15 cellular contexts compared by ENCODE assay signal in the genomic region with DNA sequence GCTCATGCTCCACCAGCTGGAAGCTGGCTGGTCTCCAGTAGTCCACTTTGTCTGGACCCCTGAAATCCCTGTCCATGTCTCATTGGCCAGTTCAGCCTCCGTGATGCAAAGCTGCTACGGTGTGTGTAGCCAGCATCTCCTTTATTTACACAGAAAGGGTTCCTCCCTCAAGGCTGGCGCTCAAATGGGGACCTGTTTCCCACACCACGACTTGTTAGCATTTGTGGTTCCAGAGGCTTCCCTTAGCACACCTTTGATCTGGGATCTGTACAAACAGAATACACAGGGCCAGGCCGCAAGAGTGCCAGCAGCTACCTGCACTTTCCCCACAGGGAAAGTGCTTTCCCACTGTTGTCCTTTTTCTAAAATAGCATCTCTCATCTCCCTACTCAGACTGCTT. TPM values are rescaled to one million over a fixed set of nuclear protein-coding genes. Genes with fewer than 3 reads are reported as not detected.
DNase-seq lines count a peak whose midpoint lies in the region; ATAC-seq, FAIRE-seq and TF ChIP-seq lines count a peak whose summit lies in the region.
"Had no signal": no experiment of that assay in that cellular context is flagged by ENCODE, and none has a peak within 500 bp of the region (broad histone marks: within the 10 kb centered on the region; RNA-seq: fewer than 3 reads in every experiment).

No MANE protein-coding gene starts in this region.

- TF ChIP-seq CTCF in HepG2 (CRISPR knock-in tag; IDR thresholded peaks at IDR 0.05) (no peak), thoracic aorta (IDR thresholded peaks at IDR 0.05) (no peak)

- H3K4me2 ChIP-seq in HepG2 (ENCODE audit: low read depth, low read length), result peak overlapping the region; percentile 74

- H3K9ac ChIP-seq in HepG2 (ENCODE audit: insufficient read depth, low read depth, low read length), result no peak overlapping the region

- no peaks in the 10 kb centered on the region for H3K27me3 Mint-ChIP-seq in activated naive CD4-positive, alpha-beta T cell treated with anti-CD3 and anti-CD28 coated beads, Interleukin-2, amount 50 U/mL, for 24 hours
- H3K27me3 Mint-ChIP-seq in activated CD8-positive, alpha-beta T cell treated with anti-CD3 and anti-CD28 coated beads, Interleukin-2, amount 10 ng/mL, durations not matched to agents 7 days and 5 days (ENCODE audit: low read depth), result no peaks in the 10 kb centered on the region

- POLR2A ChIA-PET in activated CD8-positive, alpha-beta T cell treated with anti-CD3 and anti-CD28 coated beads, Interleukin-2, amount 10 ng/mL, durations not matched to agents 7 days and 5 days (lab: Charles Lee), result interaction anchor here (0.7 to 1.1 kb wide), 2 partner anchors 85 to 144 kb away, joined by 3 read pairs; a partner anchor contains a TSS
- POLR2A ChIA-PET in HepG2 (lab: Yijun Ruan, JAX), result no interaction called here

- BruUV-seq in HepG2 (replicated peaks; lab: Mats Ljungman, UMichigan), result no TSS peak

- H4K20me1 ChIP-seq in HepG2 (ENCODE audit: insufficient read depth, low read length), result no peaks in the 10 kb centered on the region

- CTCF ChIA-PET in activated CD8-positive, alpha-beta T cell treated with anti-CD3 and anti-CD28 coated beads, Interleukin-2, amount 10 ng/mL, durations not matched to agents 7 days and 5 days (lab: Charles Lee), result interaction anchor here (0.7 to 2.8 kb wide), 6 partner anchors 38 to 144 kb away, joined by 3 to 39 read pairs (median 4); a partner anchor contains a TSS
- CTCF ChIA-PET in HepG2 (lab: Yijun Ruan, JAX; ENCODE audit: low intra/inter-chr PET ratio, low total read pairs), result interaction anchor here (3.2 to 3.4 kb wide), 2 partner anchors 89 to 143 kb away, joined by 13 to 80 read pairs; no protein-coding TSS in a partner anchor

- no peak for TF ChIP-seq RAD21 in HepG2 (CRISPR knock-in tag; IDR thresholded peaks at IDR 0.05)

- peak overlapping the region; percentile 19 for H3K4me3 Mint-ChIP-seq in activated naive CD4-positive, alpha-beta T cell treated with anti-CD3 and anti-CD28 coated beads, Interleukin-2, amount 50 U/mL, for 24 hours
- peak overlapping the region; percentile 32 for H3K4me3 Mint-ChIP-seq in activated CD8-positive, alpha-beta T cell treated with anti-CD3 and anti-CD28 coated beads, Interleukin-2, amount 10 ng/mL, durations not matched to agents 7 days and 5 days
- H3K4me3 Mint-ChIP-seq: endodermal cell had no signal

- no peak for TF ChIP-seq POLR2A in HepG2 (IDR thresholded peaks at IDR 0.05; ENCODE audit: insufficient read depth in 1 of 2, low read depth in 2 of 2, low read length in 2 of 2)

- no peaks in the 10 kb centered on the region for H3K27me3 ChIP-seq in HepG2 (ENCODE audit: control insufficient read depth in 1 of 2, insufficient read depth in 2 of 2, low read length in 2 of 2)
- H3K27me3 ChIP-seq in thoracic aorta (replicated peaks; ENCODE audit: insufficient read depth), result no peaks in the 10 kb centered on the region
- H3K27me3 ChIP-seq: brain microvascular endothelial cell had no signal

- no peaks in the 10 kb centered on the region for H3K9me3 Mint-ChIP-seq in activated naive CD4-positive, alpha-beta T cell treated with anti-CD3 and anti-CD28 coated beads, Interleukin-2, amount 50 U/mL, for 24 hours
- no peaks in the 10 kb centered on the region for H3K9me3 Mint-ChIP-seq in activated CD8-positive, alpha-beta T cell treated with anti-CD3 and anti-CD28 coated beads, Interleukin-2, amount 10 ng/mL, durations not matched to agents 7 days and 5 days (ENCODE audit: insufficient read depth)

- H3K9me3 ChIP-seq in HepG2 (ENCODE audit: low read length), result no peaks in the 10 kb centered on the region
- no peaks in the 10 kb centered on the region for H3K9me3 ChIP-seq in thoracic aorta
- H3K9me3 ChIP-seq: psoas muscle had no signal

- intact Hi-C loops in HepG2 (cut with micrococcal nuclease; ENCODE audit: unreplicated experiment), result no loop called here

- H3K36me3 ChIP-seq in HepG2 (replicated peaks in 1 of 2; ENCODE audit: control insufficient read depth in 1 of 2, insufficient read depth in 2 of 2, low read length in 2 of 2) (no peaks in the 10 kb centered on the region), thoracic aorta (no peaks in the 10 kb centered on the region)
- H3K36me3 ChIP-seq: brain microvascular endothelial cell had no signal

- no peaks in the 10 kb centered on the region for H3K79me2 ChIP-seq in HepG2 (ENCODE audit: insufficient read depth, low read length)

- H3K27ac ChIP-seq in HepG2 (ENCODE audit: extremely low read length, insufficient read depth, low read length) (no peak overlapping the region), thoracic aorta (peak overlapping the region; percentile 49 to 54)
- H3K27ac ChIP-seq: brain microvascular endothelial cell had no signal

- no peak overlapping the region; a peak in 1 of 6 replicates for H3K4me3 ChIP-seq in HepG2 (replicated peaks in 1 of 3; ENCODE audit: insufficient read depth in 1 of 3, low read depth in 2 of 3, low read length in 3 of 3)
- no peak overlapping the region for H3K4me3 ChIP-seq in thoracic aorta
- H3K4me3 ChIP-seq: psoas muscle had no signal

- in situ Hi-C loops in HepG2 (cut with HindIII; ENCODE audit: extremely low pct_ligation_motif_present, low pct_unique_long_range_greater_than_20kb), result loop anchor here (5.0 kb wide), 1 partner anchor 145 kb away; no protein-coding TSS in a partner anchor

- peak overlapping the region; percentile 79 for H3K27ac Mint-ChIP-seq in activated naive CD4-positive, alpha-beta T cell treated with anti-CD3 and anti-CD28 coated beads, Interleukin-2, amount 50 U/mL, for 24 hours
- H3K27ac Mint-ChIP-seq in activated CD8-positive, alpha-beta T cell treated with anti-CD3 and anti-CD28 coated beads, Interleukin-2, amount 10 ng/mL, durations not matched to agents 7 days and 5 days, result peak overlapping the region; percentile 56
- H3K27ac Mint-ChIP-seq: endodermal cell had no signal

- H3K36me3 Mint-ChIP-seq in activated naive CD4-positive, alpha-beta T cell treated with anti-CD3 and anti-CD28 coated beads, Interleukin-2, amount 50 U/mL, for 24 hours, result no peaks in the 10 kb centered on the region
- H3K36me3 Mint-ChIP-seq in activated CD8-positive, alpha-beta T cell treated with anti-CD3 and anti-CD28 coated beads, Interleukin-2, amount 10 ng/mL, durations not matched to agents 7 days and 5 days (ENCODE audit: low read depth), result no peaks in the 10 kb centered on the region

- no peak for DNase-seq in activated naive CD4-positive, alpha-beta T cell (lab: John Stamatoyannopoulos, UW)
- peak; percentile 38 for DNase-seq in activated CD8-positive, alpha-beta T cell treated with anti-CD3 and anti-CD28 coated beads, Interleukin-2, amount 10 ng/mL, durations not matched to agents 7 days and 5 days
- peak; percentile 81 for DNase-seq in HepG2 (ENCODE audit: low spot score)
- DNase-seq in thoracic aorta (ENCODE audit: low spot score), result no peak
- no peak for DNase-seq in NCI-H748 (lab: John Stamatoyannopoulos, UW; ENCODE audit: unreplicated experiment)
- DNase-seq: brain microvascular endothelial cell, endodermal cell, foreskin melanocyte, NCI-H1694, NCI-H526 treated with DMSO at 0.1 percent for 48 hours, psoas muscle, T1000 had no signal

- peak; percentile 77 for FAIRE-seq in HepG2 (lab: Jason Lieb, UNC)

- peak; percentile 48 for ATAC-seq in activated CD8-positive, alpha-beta T cell treated with anti-CD3 and anti-CD28 coated beads, Interleukin-2, amount 10 ng/mL, durations not matched to agents 7 days and 5 days
- ATAC-seq in HepG2, result peak; percentile 84
- ATAC-seq in thoracic aorta (ENCODE audit: insufficient number of reproducible peaks, low FRiP score, low read depth), result no peak
- no peak for ATAC-seq in GM19397 (IDR thresholded peaks at IDR 0.05; ENCODE audit: unreplicated experiment)
- no peak for ATAC-seq in GM21526 (IDR thresholded peaks at IDR 0.05; ENCODE audit: low FRiP score, unreplicated experiment)
- ATAC-seq: psoas muscle had no signal

- H3K4me1 ChIP-seq in HepG2 (ENCODE audit: insufficient read depth, low read length) (peaks cover 32% of the 10 kb centered on the region), thoracic aorta (ENCODE audit: control insufficient read depth in 1 of 2, low read depth in 2 of 2) (peaks cover 19 to 35% of the 10 kb centered on the region in 2 donors)

- no peak overlapping the region for H2AFZ ChIP-seq in HepG2 (ENCODE audit: low read length)

- TF ChIP-seq EP300 in HepG2 (IDR thresholded peaks at IDR 0.05; ENCODE audit: low read depth in 2 of 2, low read length in 2 of 2), result peak in 1 of 2 experiments; percentile 42; a peak in 1 of 4 replicates
- no peak for TF ChIP-seq EP300 in HepG2 (CRISPR knock-in tag; IDR thresholded peaks at IDR 0.05; ENCODE audit: borderline replicate concordance)

- 0% methylated on average over 4 of the region's 5 CpGs for WGBS in HepG2 (ENCODE audit: low lambda C conversion rate)

- H3K4me1 Mint-ChIP-seq in activated naive CD4-positive, alpha-beta T cell treated with anti-CD3 and anti-CD28 coated beads, Interleukin-2, amount 50 U/mL, for 24 hours, result peaks cover 18% of the 10 kb centered on the region
- H3K4me1 Mint-ChIP-seq in activated CD8-positive, alpha-beta T cell treated with anti-CD3 and anti-CD28 coated beads, Interleukin-2, amount 10 ng/mL, durations not matched to agents 7 days and 5 days (ENCODE audit: low read depth), result peaks cover 6% of the 10 kb centered on the region
- H3K4me1 Mint-ChIP-seq: endodermal cell had no signal

RNA-seq across cellular contexts. Expression of a gene that starts 5.7 kb away (rescaled TPM):
- 10 to 100 TPM; 21.7 to 22.6 TPM for total RNA-seq in activated CD8-positive, alpha-beta T cell treated with anti-CD3 and anti-CD28 coated beads, Interleukin-2, amount 10 ng/mL, durations not matched to agents 7 days and 5 days
- 36.6 and 51.5 TPM in 2 replicates for total RNA-seq in HepG2 (2016; rRNA removed; fragmentation: Illumina TruSeq; extraction: Trizol)
- 3.1 and 3.9 TPM in 2 replicates for total RNA-seq in HepG2 (2016; cell fraction: cytosol; rRNA removed; fragmentation: Illumina TruSeq; extraction: Trizol; ENCODE audit: low read depth)
- 36.2 and 50.8 TPM in 2 replicates for total RNA-seq in HepG2 (2016; cell fraction: insoluble cytoplasmic fraction; rRNA removed; fragmentation: Illumina TruSeq; extraction: Trizol)
- total RNA-seq in HepG2 (2016; cell fraction: membrane; rRNA removed; fragmentation: Illumina TruSeq; extraction: Trizol), result 8.5 and 9.5 TPM in 2 replicates
- 17.2 and 19.0 TPM in 2 replicates for total RNA-seq in HepG2 (2016; cell fraction: nucleus; rRNA removed; fragmentation: Illumina TruSeq; extraction: Trizol)
- 12.4 and 12.9 TPM in 2 replicates for polyA plus RNA-seq in HepG2 (2011; rRNA removed)
- 7.3 and 9.6 TPM in 2 replicates for polyA plus RNA-seq in HepG2 (2011; cell fraction: cytosol; rRNA removed)
- polyA plus RNA-seq in HepG2 (2011; cell fraction: nucleus; rRNA removed), result 4.2 and 5.2 TPM in 2 replicates
- 10.5 and 14.2 TPM in 2 replicates for polyA plus RNA-seq in HepG2 (2012)
- polyA plus RNA-seq in HepG2 (2016; cell fraction: cytosol; fragmentation: Illumina TruSeq; extraction: Trizol; ENCODE audit: low read depth), result 1.4 and 1.8 TPM in 2 replicates
- polyA plus RNA-seq in HepG2 (2016; cell fraction: insoluble cytoplasmic fraction; fragmentation: Illumina TruSeq; extraction: Trizol; ENCODE audit: low read depth), result 30.6 and 31.7 TPM in 2 replicates
- polyA plus RNA-seq in HepG2 (2016; cell fraction: membrane; fragmentation: Illumina TruSeq; extraction: Trizol; ENCODE audit: low read depth), result 2.9 and 3.4 TPM in 2 replicates
- polyA plus RNA-seq in HepG2 (2016; cell fraction: nucleus; fragmentation: Illumina TruSeq; extraction: Trizol; ENCODE audit: insufficient read depth, low read depth), result 15.2 TPM in 2 replicates
- polyA minus RNA-seq in HepG2 (2011; rRNA and poly(A)+ RNA removed; ENCODE audit: low replicate concordance), result 13.5 and 23.0 TPM in 2 replicates
- 13.7 and 17.2 TPM in 2 replicates for polyA minus RNA-seq in HepG2 (2011; cell fraction: cytosol; rRNA and poly(A)+ RNA removed)
- 13.6 and 16.0 TPM in 2 replicates for polyA minus RNA-seq in HepG2 (2011; cell fraction: nucleus; rRNA and poly(A)+ RNA removed)
- 10 to 100 TPM; 14.9 to 19.0 TPM for total RNA-seq in thoracic aorta

RNA-seq across cellular contexts. Expression of a gene that starts 57.1 kb away (rescaled TPM):
- 100 to 1,000 TPM; 158 to 159 TPM for total RNA-seq in activated CD8-positive, alpha-beta T cell treated with anti-CD3 and anti-CD28 coated beads, Interleukin-2, amount 10 ng/mL, durations not matched to agents 7 days and 5 days
- total RNA-seq in HepG2 (2016; rRNA removed; fragmentation: Illumina TruSeq; extraction: Trizol) (306 and 476 TPM in 2 replicates), thoracic aorta (100 to 1,000 TPM in 1 of 2 donors, 10 to 100 TPM in 1; 60.5 to 112 TPM)
- 42.9 and 56.4 TPM in 2 replicates for total RNA-seq in HepG2 (2016; cell fraction: cytosol; rRNA removed; fragmentation: Illumina TruSeq; extraction: Trizol; ENCODE audit: low read depth)
- total RNA-seq in HepG2 (2016; cell fraction: insoluble cytoplasmic fraction; rRNA removed; fragmentation: Illumina TruSeq; extraction: Trizol), result 309 and 474 TPM in 2 replicates
- total RNA-seq in HepG2 (2016; cell fraction: membrane; rRNA removed; fragmentation: Illumina TruSeq; extraction: Trizol), result 79.1 and 92.3 TPM in 2 replicates
- total RNA-seq in HepG2 (2016; cell fraction: nucleus; rRNA removed; fragmentation: Illumina TruSeq; extraction: Trizol), result 126 TPM in 2 replicates
- polyA plus RNA-seq in HepG2 (2011; rRNA removed), result 95.9 and 102 TPM in 2 replicates
- 43.2 and 82.0 TPM in 2 replicates for polyA plus RNA-seq in HepG2 (2011; cell fraction: cytosol; rRNA removed)
- polyA plus RNA-seq in HepG2 (2011; cell fraction: nucleus; rRNA removed), result 19.9 and 31.3 TPM in 2 replicates
- 102 and 153 TPM in 2 replicates for polyA plus RNA-seq in HepG2 (2012)
- 26.1 and 28.0 TPM in 2 replicates for polyA plus RNA-seq in HepG2 (2016; cell fraction: cytosol; fragmentation: Illumina TruSeq; extraction: Trizol; ENCODE audit: low read depth)
- 484 and 519 TPM in 2 replicates for polyA plus RNA-seq in HepG2 (2016; cell fraction: insoluble cytoplasmic fraction; fragmentation: Illumina TruSeq; extraction: Trizol; ENCODE audit: low read depth)
- polyA plus RNA-seq in HepG2 (2016; cell fraction: membrane; fragmentation: Illumina TruSeq; extraction: Trizol; ENCODE audit: low read depth), result 42.3 and 49.5 TPM in 2 replicates
- 166 and 181 TPM in 2 replicates for polyA plus RNA-seq in HepG2 (2016; cell fraction: nucleus; fragmentation: Illumina TruSeq; extraction: Trizol; ENCODE audit: insufficient read depth, low read depth)
- 73.7 and 236 TPM in 2 replicates for polyA minus RNA-seq in HepG2 (2011; rRNA and poly(A)+ RNA removed; ENCODE audit: low replicate concordance)
- polyA minus RNA-seq in HepG2 (2011; cell fraction: cytosol; rRNA and poly(A)+ RNA removed), result 80.4 and 96.1 TPM in 2 replicates
- 51.5 and 96.6 TPM in 2 replicates for polyA minus RNA-seq in HepG2 (2011; cell fraction: nucleus; rRNA and poly(A)+ RNA removed)

Comparison
In these comparisons a context has a peak if more than half of its experiments do, and no peak if none do; other contexts are left out.
1. DNase-seq: peak in activated CD8-positive, alpha-beta T cell treated with anti-CD3 and anti-CD28 coated beads, Interleukin-2, amount 10 ng/mL, durations not matched to agents 7 days and 5 days (single experiment) and HepG2 (single experiment); none in activated naive CD4-positive, alpha-beta T cell (0 of 4), thoracic aorta (single experiment) and NCI-H748 (single experiment).
2. ATAC-seq: peak in activated CD8-positive, alpha-beta T cell treated with anti-CD3 and anti-CD28 coated beads, Interleukin-2, amount 10 ng/mL, durations not matched to agents 7 days and 5 days (single experiment) and HepG2 (single experiment); none in thoracic aorta (single experiment), GM19397 (single experiment) and GM21526 (single experiment).